7 cellular contexts compared by ENCODE assay signal in genomic region chr5:124650960-124651662, GRCh38.
A peak's percentile ranks its signal among the peaks of the same experiment; 100 is the strongest.
DNase-seq lines count a peak whose midpoint lies in the region; ATAC-seq and TF ChIP-seq lines count a peak whose summit lies in the region.

No MANE protein-coding gene starts in this region.

- in situ Hi-C loops in KBM-7 (cut with MboI; ENCODE audit: low pct_unique_long_range_greater_than_20kb, low sequenced_read_pairs) (no loop called here), astrocyte of the cerebellum (cut with HindIII; ENCODE audit: low sequenced_read_pairs) (no loop called here), GM13977 (cut with MboI; ENCODE audit: low pct_unique_long_range_greater_than_20kb, low sequenced_read_pairs, unreplicated experiment) (loop anchor here (10.0 kb wide), 1 partner anchor 54 kb away; no protein-coding TSS in a partner anchor)

- no peaks in the 10 kb centered on the region for H3K27me3 ChIP-seq in stomach smooth muscle (ENCODE audit: control insufficient read depth in 1 of 2, insufficient read depth in 2 of 2, low read length in 2 of 2)

- H3K36me3 ChIP-seq in stomach smooth muscle (ENCODE audit: control insufficient read depth in 2 of 2, insufficient read depth in 2 of 2, low read length in 2 of 2) = peaks cover 3% of the 10 kb centered on the region in 2 donors

- H3K27ac ChIP-seq in stomach smooth muscle (ENCODE audit: low read length) = peak overlapping the region; percentile 64

- H3K4me1 ChIP-seq in stomach smooth muscle (ENCODE audit: control insufficient read depth, insufficient read depth, low read length) = peaks cover 19% of the 10 kb centered on the region

- DNase-seq in KBM-7 (peak; percentile 21), astrocyte of the cerebellum (ENCODE audit: low read depth) (no peak), islet precursor cell (peak; percentile 76), GM13977 (ENCODE audit: low spot score) (no peak)
- no peak for DNase-seq in effector CD4-positive, alpha-beta T cell

- H3K9ac ChIP-seq in stomach smooth muscle (ENCODE audit: low read length in 2 of 2) = no peak overlapping the region

- H3K4me3 ChIP-seq in astrocyte of the cerebellum (ENCODE audit: low read depth, low read length) (peak overlapping the region; percentile 41), stomach smooth muscle (ENCODE audit: low read length in 2 of 2) (peak overlapping the region; percentile 45 to 80)

- no peak for TF ChIP-seq CTCF in astrocyte of the cerebellum (IDR thresholded peaks at IDR 0.05; ENCODE audit: low read depth, low read length, missing control alignments)
- no peak for TF ChIP-seq CTCF in GM13977 (IDR thresholded peaks at IDR 0.05; ENCODE audit: extremely low read depth, insufficient read depth, missing control alignments)

- ATAC-seq in GM18517 (IDR thresholded peaks at IDR 0.05; ENCODE audit: unreplicated experiment) = no peak

- H3K9me3 ChIP-seq in stomach smooth muscle (ENCODE audit: control insufficient read depth in 2 of 2, low read length in 2 of 2) = no peaks in the 10 kb centered on the region

Comparison
In these comparisons a context has a peak if more than half of its experiments do, and no peak if none do; other contexts are left out.
1. DNase-seq: peak in KBM-7 (single experiment) and islet precursor cell (single experiment); none in astrocyte of the cerebellum (single experiment), effector CD4-positive, alpha-beta T cell (single experiment) and GM13977 (single experiment).